In genomic region chr1:228457396-228458176, GRCh38 we compare ENCODE assay signal across 8 cellular contexts. TPM values are rescaled to one million over a fixed set of nuclear protein-coding genes. Genes with fewer than 3 reads are reported as not detected.
A peak's percentile ranks its signal among the peaks of the same experiment; 100 is the strongest.
DNase-seq lines count a peak whose midpoint lies in the region; ATAC-seq and TF ChIP-seq lines count a peak whose summit lies in the region.

No MANE protein-coding gene starts in this region.

- peaks cover 35% of the 10 kb centered on the region for H3K36me3 Mint-ChIP-seq in activated CD4-positive, alpha-beta memory T cell treated with anti-CD3 and anti-CD28 coated beads, Interleukin-2, amount 10 ng/mL, durations not matched to agents 7 days and 5 days (ENCODE audit: low read depth)

- H3K4me3 ChIP-seq in lower lobe of right lung, result peak overlapping the region; percentile 56

- peak; percentile 32 for TF ChIP-seq POLR2A in GM19193 (IDR thresholded peaks at IDR 0.05; ENCODE audit: extremely low read depth, insufficient read depth, insufficient read length)

- POLR2A ChIA-PET in activated CD4-positive, alpha-beta memory T cell treated with anti-CD3 and anti-CD28 coated beads, Interleukin-2, amount 10 ng/mL, durations not matched to agents 7 days and 5 days (lab: Charles Lee), result interaction anchor here (0.6 to 7.4 kb wide), 30 partner anchors 8 to 376 kb away, joined by 3 to 90 read pairs (median 5); partner anchors contain the start of genes ARF1, C1orf35, GUK1 and IBA57

- no peaks in the 10 kb centered on the region for H3K9me3 Mint-ChIP-seq in activated CD4-positive, alpha-beta memory T cell treated with anti-CD3 and anti-CD28 coated beads, Interleukin-2, amount 10 ng/mL, durations not matched to agents 7 days and 5 days

- peak overlapping the region; percentile 82 for H3K27ac ChIP-seq in lower lobe of right lung

- intact Hi-C loops in lower lobe of right lung (cut with DNase I), result no loop called here

- peak overlapping the region; percentile 96 for H3K4me3 Mint-ChIP-seq in activated CD4-positive, alpha-beta memory T cell treated with anti-CD3 and anti-CD28 coated beads, Interleukin-2, amount 10 ng/mL, durations not matched to agents 7 days and 5 days

- DNase-seq in AG20443 (ENCODE audit: low spot score) (peak; percentile 94), NCI-H526 (lab: John Stamatoyannopoulos, UW) (peak; percentile 76 to 82), ecto neural progenitor cell (ENCODE audit: low spot score) (peak; percentile 94), lower lobe of right lung (peak; percentile 83)
- DNase-seq in activated CD4-positive, alpha-beta memory T cell treated with anti-CD3 and anti-CD28 coated beads, Interleukin-2, amount 10 ng/mL, durations not matched to agents 7 days and 5 days, result peak; percentile 92
- DNase-seq in stimulated activated CD4-positive, alpha-beta T cell treated with anti-CD3 and anti-CD28 coated beads, TNF-alpha, amount 100 ng/mL, for 1 hour (ENCODE audit: low read depth in 3 of 3, low spot score in 1 of 3), result peak; percentile 60 to 66 (median 65)

- no peaks in the 10 kb centered on the region for H3K27me3 Mint-ChIP-seq in activated CD4-positive, alpha-beta memory T cell treated with anti-CD3 and anti-CD28 coated beads, Interleukin-2, amount 10 ng/mL, durations not matched to agents 7 days and 5 days

- no peaks in the 10 kb centered on the region for H3K9me3 ChIP-seq in lower lobe of right lung

- H3K27ac Mint-ChIP-seq in activated CD4-positive, alpha-beta memory T cell treated with anti-CD3 and anti-CD28 coated beads, Interleukin-2, amount 10 ng/mL, durations not matched to agents 7 days and 5 days, result peak overlapping the region; percentile 99

- no peak for TF ChIP-seq CTCF in lower lobe of right lung (IDR thresholded peaks at IDR 0.05)

- CTCF ChIA-PET in activated CD4-positive, alpha-beta memory T cell treated with anti-CD3 and anti-CD28 coated beads, Interleukin-2, amount 10 ng/mL, durations not matched to agents 7 days and 5 days (lab: Charles Lee), result interaction anchor here (0.9 to 4.9 kb wide), 12 partner anchors 8 to 327 kb away, joined by 3 to 30 read pairs (median 8); partner anchors contain the start of genes GUK1, IBA57, RNF187 and TRIM11

- peak; percentile 89 for ATAC-seq in HG03378 (IDR thresholded peaks at IDR 0.05; ENCODE audit: unreplicated experiment)
- peak; percentile 94 to 96 for ATAC-seq in lower lobe of right lung

- H3K4me1 Mint-ChIP-seq in activated CD4-positive, alpha-beta memory T cell treated with anti-CD3 and anti-CD28 coated beads, Interleukin-2, amount 10 ng/mL, durations not matched to agents 7 days and 5 days, result peaks cover 55% of the 10 kb centered on the region

- H3K4me1 ChIP-seq in lower lobe of right lung, result peaks cover 26% of the 10 kb centered on the region

- no peaks in the 10 kb centered on the region for H3K36me3 ChIP-seq in lower lobe of right lung

- peaks cover 62% of the 10 kb centered on the region for H3K27me3 ChIP-seq in lower lobe of right lung (ENCODE audit: low read depth)

RNA-seq across cellular contexts. Expression of gene RNF187, which starts 29.6 kb away (rescaled TPM):
- total RNA-seq in activated CD4-positive, alpha-beta memory T cell treated with anti-CD3 and anti-CD28 coated beads, Interleukin-2, amount 10 ng/mL, durations not matched to agents 7 days and 5 days, result 100 to 1,000 TPM; 121 to 127 TPM
- total RNA-seq in lower lobe of right lung, result 79.8 TPM

RNA-seq across cellular contexts. Expression of gene TRIM17, which starts 40.9 kb away (rescaled TPM):
- 1 to 10 TPM; 2.8 to 3.8 TPM for total RNA-seq in activated CD4-positive, alpha-beta memory T cell treated with anti-CD3 and anti-CD28 coated beads, Interleukin-2, amount 10 ng/mL, durations not matched to agents 7 days and 5 days
- total RNA-seq in lower lobe of right lung, result 2.6 TPM

RNA-seq across cellular contexts. Expression of gene TRIM11, which starts 51.0 kb away (rescaled TPM):
- total RNA-seq in activated CD4-positive, alpha-beta memory T cell treated with anti-CD3 and anti-CD28 coated beads, Interleukin-2, amount 10 ng/mL, durations not matched to agents 7 days and 5 days, result 10 to 100 TPM; 63.7 to 69.0 TPM
- total RNA-seq in lower lobe of right lung, result 26.2 TPM

Comparison
In these comparisons a context has a peak if more than half of its experiments do, and no peak if none do; other contexts are left out.
1. Peak in every context shown above with its lines: DNase-seq, ATAC-seq, H3K4me3 ChIP-seq and H3K27ac ChIP-seq.